ENCODE assay signal across 1 cellular context in the genomic region with DNA sequence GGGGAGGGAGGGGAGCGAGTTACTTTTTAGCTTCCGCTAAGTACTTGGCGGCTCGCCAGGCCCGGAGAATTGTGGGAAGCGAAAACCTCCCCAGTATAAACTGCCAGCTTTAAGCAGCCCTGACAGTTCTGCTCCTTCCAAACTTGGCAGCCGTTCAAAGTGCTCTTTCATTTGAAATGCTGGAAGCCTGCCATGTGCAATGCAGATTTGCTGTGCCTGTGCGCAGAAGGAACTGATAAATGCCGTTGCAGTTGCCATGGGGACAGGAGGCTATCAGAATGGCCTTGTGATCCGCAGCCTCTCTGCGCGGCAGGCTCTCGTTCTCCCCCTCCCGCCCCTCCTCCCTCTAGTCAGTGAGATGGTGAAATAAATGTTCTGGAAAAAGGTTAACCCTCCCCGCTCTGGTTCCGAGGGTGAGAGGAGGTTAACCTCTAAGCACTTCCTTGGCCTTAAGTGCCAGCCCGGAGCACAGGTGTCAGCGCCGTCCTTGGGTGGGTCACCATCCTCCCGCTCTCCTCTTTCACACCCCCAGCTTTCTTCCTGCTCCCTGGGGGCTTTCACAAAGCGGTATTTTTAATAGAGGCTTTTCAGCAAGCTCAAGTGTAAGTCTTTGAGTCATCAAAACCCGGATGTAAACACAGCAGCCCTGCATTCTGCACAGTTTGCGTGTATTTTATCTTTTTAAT.
TF ChIP-seq lines count a peak whose summit lies in the region.

No MANE protein-coding gene starts in this region.

TF ChIP-seq in K562, 482 proteins besides CTCF, POLR2A, EP300 and RAD21 (continued from another document and continues in another):
- TF ChIP-seq, protein P1, sequence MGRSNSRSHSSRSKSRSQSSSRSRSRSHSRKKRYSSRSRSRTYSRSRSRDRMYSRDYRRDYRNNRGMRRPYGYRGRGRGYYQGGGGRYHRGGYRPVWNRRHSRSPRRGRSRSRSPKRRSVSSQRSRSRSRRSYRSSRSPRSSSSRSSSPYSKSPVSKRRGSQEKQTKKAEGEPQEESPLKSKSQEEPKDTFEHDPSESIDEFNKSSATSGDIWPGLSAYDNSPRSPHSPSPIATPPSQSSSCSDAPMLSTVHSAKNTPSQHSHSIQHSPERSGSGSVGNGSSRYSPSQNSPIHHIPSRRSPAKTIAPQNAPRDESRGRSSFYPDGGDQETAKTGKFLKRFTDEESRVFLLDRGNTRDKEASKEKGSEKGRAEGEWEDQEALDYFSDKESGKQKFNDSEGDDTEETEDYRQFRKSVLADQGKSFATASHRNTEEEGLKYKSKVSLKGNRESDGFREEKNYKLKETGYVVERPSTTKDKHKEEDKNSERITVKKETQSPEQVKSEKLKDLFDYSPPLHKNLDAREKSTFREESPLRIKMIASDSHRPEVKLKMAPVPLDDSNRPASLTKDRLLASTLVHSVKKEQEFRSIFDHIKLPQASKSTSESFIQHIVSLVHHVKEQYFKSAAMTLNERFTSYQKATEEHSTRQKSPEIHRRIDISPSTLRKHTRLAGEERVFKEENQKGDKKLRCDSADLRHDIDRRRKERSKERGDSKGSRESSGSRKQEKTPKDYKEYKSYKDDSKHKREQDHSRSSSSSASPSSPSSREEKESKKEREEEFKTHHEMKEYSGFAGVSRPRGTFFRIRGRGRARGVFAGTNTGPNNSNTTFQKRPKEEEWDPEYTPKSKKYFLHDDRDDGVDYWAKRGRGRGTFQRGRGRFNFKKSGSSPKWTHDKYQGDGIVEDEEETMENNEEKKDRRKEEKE (IDR thresholded peaks at IDR 0.05; ENCODE audit: borderline replicate concordance in 1 of 2, control insufficient read depth in 1 of 2, low read depth in 2 of 2, low read length in 1 of 2), result peak in 1 of 2 experiments; percentile 75; a peak in 1 of 4 replicates
- TF ChIP-seq, protein P2, sequence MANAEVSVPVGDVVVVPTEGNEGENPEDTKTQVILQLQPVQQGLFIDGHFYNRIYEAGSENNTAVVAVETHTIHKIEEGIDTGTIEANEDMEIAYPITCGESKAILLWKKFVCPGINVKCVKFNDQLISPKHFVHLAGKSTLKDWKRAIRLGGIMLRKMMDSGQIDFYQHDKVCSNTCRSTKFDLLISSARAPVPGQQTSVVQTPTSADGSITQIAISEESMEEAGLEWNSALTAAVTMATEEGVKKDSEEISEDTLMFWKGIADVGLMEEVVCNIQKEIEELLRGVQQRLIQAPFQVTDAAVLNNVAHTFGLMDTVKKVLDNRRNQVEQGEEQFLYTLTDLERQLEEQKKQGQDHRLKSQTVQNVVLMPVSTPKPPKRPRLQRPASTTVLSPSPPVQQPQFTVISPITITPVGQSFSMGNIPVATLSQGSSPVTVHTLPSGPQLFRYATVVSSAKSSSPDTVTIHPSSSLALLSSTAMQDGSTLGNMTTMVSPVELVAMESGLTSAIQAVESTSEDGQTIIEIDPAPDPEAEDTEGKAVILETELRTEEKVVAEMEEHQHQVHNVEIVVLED (CRISPR knock-in tag; IDR thresholded peaks at IDR 0.05), result no peak
- TF ChIP-seq TAF9B (IDR thresholded peaks at IDR 0.05; ENCODE audit: partially characterized antibody) (peak; percentile 6), JUNB (CRISPR knock-in tag; conservative IDR thresholded peaks at IDR 0.05) (no peak), ZKSCAN1 (IDR thresholded peaks at IDR 0.05; ENCODE audit: low read depth, low read length) (no peak; the same call in 1 of the 2 replicates), ZMIZ1 (IDR thresholded peaks at IDR 0.05; ENCODE audit: low read depth in 2 of 2, low read length in 2 of 2) (0 out of 4 replicates have a peak, but pooled peaks of 1 of the 2 experiments have one; percentile 21), ZC3H4 (CRISPR knock-in tag; IDR thresholded peaks at IDR 0.05; ENCODE audit: borderline replicate concordance) (no peak), THRB (CRISPR knock-in tag; conservative IDR thresholded peaks at IDR 0.05) (no peak), ZFP30 (CRISPR knock-in tag; IDR thresholded peaks at IDR 0.05; ENCODE audit: borderline replicate concordance) (no peak), RNF2 (IDR thresholded peaks at IDR 0.05) (peak; percentile 90; the same call in 1 of the 2 replicates), RBM15 (IDR thresholded peaks at IDR 0.05; ENCODE audit: insufficient read depth, low read length) (no peak), ZFP1 (CRISPR knock-in tag; IDR thresholded peaks at IDR 0.05) (no peak), TCF7 (IDR thresholded peaks at IDR 0.05; ENCODE audit: borderline replicate concordance) (peak; percentile 64; the same call in 1 of the 2 replicates), E2F1 (CRISPR knock-in tag; IDR thresholded peaks at IDR 0.05) (no peak), VEZF1 (CRISPR knock-in tag; IDR thresholded peaks at IDR 0.05) (peak; percentile 95), NBN (IDR thresholded peaks at IDR 0.05; ENCODE audit: low read depth) (peak; percentile 75; the same call in 1 of the 2 replicates), BCL6 (CRISPR knock-in tag; IDR thresholded peaks at IDR 0.05) (no peak), ZSCAN32 (CRISPR knock-in tag; IDR thresholded peaks at IDR 0.05) (no peak), ZNF644 (tag; IDR thresholded peaks at IDR 0.05; ENCODE audit: low read depth) (0 out of 2 replicates have a peak, but pooled peaks have one; percentile 5), HDGF (IDR thresholded peaks at IDR 0.05) (no peak), FOXM1 (IDR thresholded peaks at IDR 0.05; ENCODE audit: low read depth) (peak; percentile 71), FOXM1 (CRISPR knock-in tag; IDR thresholded peaks at IDR 0.05; ENCODE audit: low read depth) (no peak), CEBPG (CRISPR knock-in tag; IDR thresholded peaks at IDR 0.05) (no peak), CEBPG (tag; conservative IDR thresholded peaks at IDR 0.05 in 1 of 2, IDR thresholded peaks at IDR 0.05 in 1 of 2) (peak in 1 of 2 experiments; percentile 45; a peak in 1 of 4 replicates), NR2C2 (CRISPR knock-in tag; IDR thresholded peaks at IDR 0.05) (no peak), NR2C2 (tag; IDR thresholded peaks at IDR 0.05) (peak; percentile 74), NFE2 (IDR thresholded peaks at IDR 0.05; ENCODE audit: low read depth) (peak; percentile 45; the same call in 1 of the 2 replicates), BHLHE40 (IDR thresholded peaks at IDR 0.05; ENCODE audit: low read length) (peak; percentile 83), RBFOX2 (IDR thresholded peaks at IDR 0.05; ENCODE audit: low read depth, low read length) (no peak), BACH1 (tag; IDR thresholded peaks at IDR 0.05) (no peak), YBX1 (IDR thresholded peaks at IDR 0.05) (no peak), ZNF766 (CRISPR knock-in tag; conservative IDR thresholded peaks at IDR 0.05) (peak; percentile 57), POLR3A (IDR thresholded peaks at IDR 0.05; ENCODE audit: borderline replicate concordance, extremely low read depth, insufficient read depth, insufficient read length) (no peak), POLR2AphosphoS5 (IDR thresholded peaks at IDR 0.05; ENCODE audit: control insufficient read depth, insufficient read depth, low read depth, low read length) (peak; percentile 76; the same call in 1 of the 2 replicates), HOMEZ (CRISPR knock-in tag; IDR thresholded peaks at IDR 0.05) (no peak), NEUROD1 (IDR thresholded peaks at IDR 0.05; ENCODE audit: borderline replicate concordance, low read depth, low read length, partially characterized antibody) (peak; percentile 63), ZNF707 (CRISPR knock-in tag; conservative IDR thresholded peaks at IDR 0.05) (no peak), STAG1 (CRISPR knock-in tag; IDR thresholded peaks at IDR 0.05; ENCODE audit: borderline replicate concordance) (no peak), GABPB2 (CRISPR knock-in tag; conservative IDR thresholded peaks at IDR 0.05) (no peak), ZNF79 (CRISPR knock-in tag; IDR thresholded peaks at IDR 0.05; ENCODE audit: low read depth) (no peak)
- TF ChIP-seq, protein P3, sequence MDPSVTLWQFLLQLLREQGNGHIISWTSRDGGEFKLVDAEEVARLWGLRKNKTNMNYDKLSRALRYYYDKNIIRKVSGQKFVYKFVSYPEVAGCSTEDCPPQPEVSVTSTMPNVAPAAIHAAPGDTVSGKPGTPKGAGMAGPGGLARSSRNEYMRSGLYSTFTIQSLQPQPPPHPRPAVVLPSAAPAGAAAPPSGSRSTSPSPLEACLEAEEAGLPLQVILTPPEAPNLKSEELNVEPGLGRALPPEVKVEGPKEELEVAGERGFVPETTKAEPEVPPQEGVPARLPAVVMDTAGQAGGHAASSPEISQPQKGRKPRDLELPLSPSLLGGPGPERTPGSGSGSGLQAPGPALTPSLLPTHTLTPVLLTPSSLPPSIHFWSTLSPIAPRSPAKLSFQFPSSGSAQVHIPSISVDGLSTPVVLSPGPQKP (CRISPR knock-in tag; IDR thresholded peaks at IDR 0.05), result no peak
- TF ChIP-seq, protein P4, sequence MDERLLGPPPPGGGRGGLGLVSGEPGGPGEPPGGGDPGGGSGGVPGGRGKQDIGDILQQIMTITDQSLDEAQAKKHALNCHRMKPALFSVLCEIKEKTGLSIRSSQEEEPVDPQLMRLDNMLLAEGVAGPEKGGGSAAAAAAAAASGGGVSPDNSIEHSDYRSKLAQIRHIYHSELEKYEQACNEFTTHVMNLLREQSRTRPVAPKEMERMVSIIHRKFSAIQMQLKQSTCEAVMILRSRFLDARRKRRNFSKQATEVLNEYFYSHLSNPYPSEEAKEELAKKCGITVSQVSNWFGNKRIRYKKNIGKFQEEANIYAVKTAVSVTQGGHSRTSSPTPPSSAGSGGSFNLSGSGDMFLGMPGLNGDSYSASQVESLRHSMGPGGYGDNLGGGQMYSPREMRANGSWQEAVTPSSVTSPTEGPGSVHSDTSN (CRISPR knock-in tag; IDR thresholded peaks at IDR 0.05; ENCODE audit: low read depth), result no peak
- TF ChIP-seq, protein P4 (tag; conservative IDR thresholded peaks at IDR 0.05; ENCODE audit: low read depth), result peak; percentile 49; the same call in 1 of the 2 replicates
